ENCODE assay signal across 1 cellular context in the genomic region with DNA sequence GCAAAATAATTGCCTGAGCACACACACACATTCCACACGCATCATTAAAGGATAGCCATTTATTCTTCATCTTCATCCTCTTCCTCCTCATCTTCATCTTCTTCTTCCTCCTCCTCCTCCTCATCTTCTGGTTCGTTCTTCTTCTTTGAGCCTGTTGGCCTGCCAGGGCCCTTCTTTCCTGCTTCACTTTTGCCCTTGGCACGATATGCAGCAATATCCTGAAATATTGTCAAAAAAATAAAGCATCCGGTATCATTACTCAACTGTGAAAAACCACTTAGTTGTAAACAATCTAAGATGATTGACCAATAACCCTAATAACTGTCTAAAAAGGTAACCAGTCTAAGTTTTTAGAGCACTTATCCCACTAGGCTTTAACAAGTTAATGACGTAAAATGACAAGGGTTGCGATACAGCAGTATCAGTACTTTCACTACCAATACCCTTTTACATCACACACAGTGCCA.
TF ChIP-seq lines count a peak whose summit lies in the region.

No MANE protein-coding gene starts in this region.

TF ChIP-seq in endothelial cell of umbilical vein, 7 proteins besides CTCF, POLR2A, EP300 and RAD21 (continued from another document):
- no peak for TF ChIP-seq FOS (IDR thresholded peaks at IDR 0.05; ENCODE audit: borderline replicate concordance, insufficient read depth, low read length)
- no peak for TF ChIP-seq EZH2 (IDR thresholded peaks at IDR 0.05; ENCODE audit: borderline replicate concordance, low read depth, low read length, severe bottlenecking)
